18 cellular contexts compared by ENCODE assay signal in the genomic region with DNA sequence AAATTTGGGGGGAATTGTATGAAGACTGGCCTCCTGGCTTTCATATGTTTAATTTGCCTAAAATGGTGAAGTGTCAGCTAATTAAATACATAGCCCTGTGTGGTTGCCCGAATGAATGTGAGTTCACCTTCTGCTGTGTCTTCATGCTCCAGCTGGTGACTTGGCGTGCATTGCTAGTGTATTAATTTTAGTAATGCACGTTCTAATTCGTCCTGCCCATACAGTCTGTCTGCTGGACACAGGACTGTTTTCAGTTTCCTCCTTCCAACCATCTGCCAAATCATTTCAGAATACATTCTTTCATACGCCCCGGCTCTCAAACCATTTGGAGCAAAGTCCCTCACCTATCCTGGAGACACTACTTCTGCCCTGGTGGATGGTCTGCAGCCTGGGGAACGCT.
"Had no signal": no experiment of that assay in that cellular context is flagged by ENCODE, and none has a peak within 500 bp of the region (broad histone marks: within the 10 kb centered on the region; RNA-seq: fewer than 3 reads in every experiment).

No MANE protein-coding gene starts in this region.

- H3K27ac ChIP-seq: breast epithelium, lower lobe of right lung, thoracic aorta, upper lobe of left lung had no signal

- H3K9me3 ChIP-seq: breast epithelium, esophagus muscularis mucosa, lower lobe of right lung, sigmoid colon, thoracic aorta, upper lobe of left lung had no signal

- ATAC-seq: activated CD8-positive, alpha-beta T cell treated with anti-CD3 and anti-CD28 coated beads for 36 hours; activated naive CD8-positive, alpha-beta T cell treated with anti-CD3 and anti-CD28 coated beads, Interleukin-2, amount 50 U/mL, for 24 hours; lower lobe of right lung; natural killer cell treated with Interleukin-12 subunit alpha and Interleukin-12 subunit beta and Interleukin-15 and Interleukin-18, amount 100 ng/mL, for 72 hours; stimulated activated naive B cell treated with anti-CD40 and anti-IgM and Interleukin-4, amounts not matched to agents 10 μg/mL and 1 μg/mL and 100 μg/mL, for 72 hours had no signal

- H3K36me3 ChIP-seq: breast epithelium, esophagus muscularis mucosa, lower lobe of right lung, sigmoid colon, thoracic aorta, upper lobe of left lung had no signal

- H3K4me3 ChIP-seq: breast epithelium, lower lobe of right lung, sigmoid colon, thoracic aorta, upper lobe of left lung had no signal

- DNase-seq: activated CD4-positive, alpha-beta T cell treated with anti-CD3 and anti-CD28 coated beads, Interleukin-2, amount 10 ng/mL, durations not matched to agents 24 days and 14 days; activated CD8-positive, alpha-beta T cell treated with anti-CD3 and anti-CD28 coated beads for 36 hours; activated naive CD4-positive, alpha-beta T cell treated with Interleukin-2 at 50 U/mL for 16 hours; activated naive CD8-positive, alpha-beta T cell treated with anti-CD3 and anti-CD28 coated beads, Interleukin-2, amount 50 U/mL, for 24 hours; activated T-cell treated with anti-CD3 and anti-CD28 coated beads, Interleukin-2, amount 50 U/mL, for 1 hour; aorta; dermis blood vessel endothelial cell; effector memory CD4-positive, alpha-beta T cell; lower lobe of right lung; sigmoid colon; stimulated activated naive B cell treated with anti-CD40 and anti-IgM and Interleukin-4, amounts not matched to agents 10 μg/mL and 1 μg/mL and 100 μg/mL, for 72 hours; T-helper 1 cell; T-helper 9 cell; upper lobe of left lung had no signal

- H3K4me1 ChIP-seq: breast epithelium, lower lobe of right lung had no signal
